Comparison of ENCODE assay signal across 14 cellular contexts in genomic region chr2:27566628-27567027, GRCh38. TPM values are rescaled to one million over a fixed set of nuclear protein-coding genes. Genes with fewer than 3 reads are reported as not detected.
DNase-seq lines count a peak whose midpoint lies in the region; ATAC-seq lines count a peak whose summit lies in the region.
"Had no signal": no experiment of that assay in that cellular context is flagged by ENCODE, and none has a peak within 500 bp of the region (broad histone marks: within the 10 kb centered on the region; RNA-seq: fewer than 3 reads in every experiment).

No MANE protein-coding gene starts in this region.

- ATAC-seq in esophagus mucosa, result peak; percentile 55
- ATAC-seq: Right ventricle myocardium inferior had no signal

- DNase-seq in EL, result peak; percentile 69
- peak; percentile 78 for DNase-seq in RPMI7951 (ENCODE audit: low read depth)
- DNase-seq in non-pigmented ciliary epithelial cell (ENCODE audit: low read depth), result peak; percentile 73
- DNase-seq in DMS153 treated with DMSO at 0.1 percent for 48 hours (lab: John Stamatoyannopoulos, UW; ENCODE audit: unreplicated experiment), result no peak
- no peak for DNase-seq in 8988T
- DNase-seq in cerebellar nuclear complex (lab: John Stamatoyannopoulos, UW), result no peak
- no peak for DNase-seq in iPS-NIHi7 (ENCODE audit: extremely low spot score)
- DNase-seq: activated CD4-positive, alpha-beta T cell treated with anti-CD3 and anti-CD28 coated beads, Interleukin-2, amount 50 U/mL, for 48 hours; amygdala; C1 segment of cervical spinal cord; dorsolateral prefrontal cortex; NCI-H82 had no signal

RNA-seq across cellular contexts. Expression of gene ZNF512, which starts 16.2 kb away (rescaled TPM):
- 19.8 and 20.5 TPM in 2 replicates for total RNA-seq in RPMI7951 (2014; rRNA removed; shearing (Covaris generic))
- total RNA-seq in esophagus mucosa, result 9.2 TPM

Comparison
In these comparisons a context has a peak if more than half of its experiments do, and no peak if none do; other contexts are left out.
1. DNase-seq: peak in EL (single experiment), RPMI7951 (single experiment) and non-pigmented ciliary epithelial cell (single experiment); none in DMS153 treated with DMSO at 0.1 percent for 48 hours (single experiment), 8988T (single experiment), cerebellar nuclear complex (0 of 2) and iPS-NIHi7 (single experiment).